8 cellular contexts compared by ENCODE assay signal in genomic region chr1:60978421-60979357, GRCh38.
DNase-seq lines count a peak whose midpoint lies in the region; ATAC-seq and TF ChIP-seq lines count a peak whose summit lies in the region.

No MANE protein-coding gene starts in this region.

- POLR2A ChIA-PET in BJ (lab: Charles Lee) = no interaction called here

- DNase-seq in BJ (ENCODE audit: low read depth) (no peak), RKO (ENCODE audit: low spot score) (peak; percentile 58), right lobe of liver (peak in 2 of 3 donors; percentile 37 to 57), MG63 (no peak), Kasumi-1 (lab: John Stamatoyannopoulos, UW) (no peak)

- H3K4me3 Mint-ChIP-seq in brain = no peak overlapping the region

- peaks cover 0 to 9% (median 0%) of the 10 kb centered on the region in 4 donors for H3K4me1 ChIP-seq in right lobe of liver

- no peaks in the 10 kb centered on the region for H3K27me3 Mint-ChIP-seq in brain

- H3K36me3 ChIP-seq in BJ (ENCODE audit: control insufficient read depth, insufficient read depth, low read length) = no peaks in the 10 kb centered on the region
- H3K36me3 ChIP-seq in right lobe of liver = no peaks in the 10 kb centered on the region
- no peaks in the 10 kb centered on the region for H3K36me3 ChIP-seq in MG63

- H3K27ac Mint-ChIP-seq in brain = peak overlapping the region in 2 of 5 experiments; percentile 48 to 71

- intact Hi-C loops in right lobe of liver (cut with DNase I) = no loop called here

- TF ChIP-seq CTCF in BJ (IDR thresholded peaks at IDR 0.05; ENCODE audit: insufficient read depth, low read depth, low read length) (peak; percentile 78), brain (conservative IDR thresholded peaks at IDR 0.05) (peak; percentile 26 to 34), right lobe of liver (IDR thresholded peaks at IDR 0.05) (peak; percentile 40 to 66 (median 54))

- H3K9me3 ChIP-seq in right lobe of liver (no peaks in the 10 kb centered on the region), MG63 (no peaks in the 10 kb centered on the region)

- ATAC-seq in GM18870 (IDR thresholded peaks at IDR 0.05; ENCODE audit: unreplicated experiment) = peak; percentile 76
- ATAC-seq in HG03135 (IDR thresholded peaks at IDR 0.05; ENCODE audit: unreplicated experiment) = peak; percentile 61
- peak; percentile 78 to 95 (median 86) for ATAC-seq in right lobe of liver

- whole genome bisulfite sequencing in right lobe of liver (ENCODE audit: insufficient coverage, low coverage, low lambda C conversion rate, missing lambda C conversion rate) = 51% methylated on average over 2 of the region's 4 CpGs

- H3K4me1 Mint-ChIP-seq in brain = peaks cover 21% of the 10 kb centered on the region

- CTCF ChIA-PET in BJ (lab: Yijun Ruan, JAX) = interaction anchor here (1.1 to 4.7 kb wide), 11 partner anchors 8 to 875 kb away, joined by 3 to 49 read pairs (median 4); no protein-coding TSS in a partner anchor

- H3K4me3 ChIP-seq in BJ (ENCODE audit: low read depth, low read length) (no peak overlapping the region), right lobe of liver (no peak overlapping the region), MG63 (no peak overlapping the region)

- H3K9me3 Mint-ChIP-seq in brain = peaks cover 0 to 2% (median 0%) of the 10 kb centered on the region in 5 experiments

- H3K27me3 ChIP-seq in BJ (ENCODE audit: control insufficient read depth, insufficient read depth, low read length) (no peaks in the 10 kb centered on the region), right lobe of liver (no peaks in the 10 kb centered on the region), MG63 (no peaks in the 10 kb centered on the region)

- H3K27ac ChIP-seq in right lobe of liver = no peak overlapping the region

- no peaks in the 10 kb centered on the region for H3K36me3 Mint-ChIP-seq in brain

- TF ChIP-seq POLR2A in right lobe of liver (IDR thresholded peaks at IDR 0.05) = no peak

Comparison
In these comparisons a context has a peak if more than half of its experiments do, and no peak if none do; other contexts are left out.
1. DNase-seq: peak in RKO (single experiment) and right lobe of liver (2 of 3); none in BJ (single experiment), MG63 (single experiment) and Kasumi-1 (0 of 2).
2. Peak in every context shown above with its lines, with median percentiles within 50 percentile points of each other: CTCF ChIP-seq and ATAC-seq.